In the genomic region with DNA sequence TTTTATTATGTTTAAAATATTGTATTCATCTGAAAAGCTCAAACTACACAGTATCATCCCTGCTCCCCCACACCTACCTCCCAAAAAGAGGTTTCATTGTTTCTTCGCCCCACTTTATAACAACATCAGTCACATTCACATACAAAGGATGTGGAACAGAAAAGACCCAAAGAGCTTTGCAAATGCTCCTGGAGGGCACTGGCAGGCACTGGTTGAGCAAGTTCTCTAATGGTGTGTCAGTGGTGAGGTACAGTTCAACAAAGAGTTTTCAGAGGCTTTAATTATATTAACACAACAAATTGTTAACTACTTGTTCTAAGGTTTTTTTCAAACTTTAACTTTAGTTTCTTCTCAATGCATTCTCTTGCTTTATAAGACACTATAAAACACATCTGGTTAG, we compare ENCODE assay signal across 1 cellular context.
TF ChIP-seq lines count a peak whose summit lies in the region.

No MANE protein-coding gene starts in this region.

TF ChIP-seq in WTC11, 78 proteins besides CTCF, POLR2A, EP300 and RAD21 (continued from another document):
- TF ChIP-seq E2F4 (CRISPR knock-in tag; IDR thresholded peaks at IDR 0.05; ENCODE audit: borderline replicate concordance, low read depth) (no peak), TCF7 (CRISPR knock-in tag; IDR thresholded peaks at IDR 0.05; ENCODE audit: low read depth) (no peak), SMAD4 (CRISPR knock-in tag; IDR thresholded peaks at IDR 0.05) (no peak), ELF4 (CRISPR knock-in tag; IDR thresholded peaks at IDR 0.05; ENCODE audit: low read depth) (no peak), CDX4 (CRISPR knock-in tag; IDR thresholded peaks at IDR 0.05; ENCODE audit: borderline replicate concordance) (no peak)
- TF ChIP-seq, protein P1, sequence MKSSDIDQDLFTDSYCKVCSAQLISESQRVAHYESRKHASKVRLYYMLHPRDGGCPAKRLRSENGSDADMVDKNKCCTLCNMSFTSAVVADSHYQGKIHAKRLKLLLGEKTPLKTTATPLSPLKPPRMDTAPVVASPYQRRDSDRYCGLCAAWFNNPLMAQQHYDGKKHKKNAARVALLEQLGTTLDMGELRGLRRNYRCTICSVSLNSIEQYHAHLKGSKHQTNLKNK (CRISPR knock-in tag; IDR thresholded peaks at IDR 0.05) = no peak
